ENCODE assay signal across 8 cellular contexts in the genomic region with DNA sequence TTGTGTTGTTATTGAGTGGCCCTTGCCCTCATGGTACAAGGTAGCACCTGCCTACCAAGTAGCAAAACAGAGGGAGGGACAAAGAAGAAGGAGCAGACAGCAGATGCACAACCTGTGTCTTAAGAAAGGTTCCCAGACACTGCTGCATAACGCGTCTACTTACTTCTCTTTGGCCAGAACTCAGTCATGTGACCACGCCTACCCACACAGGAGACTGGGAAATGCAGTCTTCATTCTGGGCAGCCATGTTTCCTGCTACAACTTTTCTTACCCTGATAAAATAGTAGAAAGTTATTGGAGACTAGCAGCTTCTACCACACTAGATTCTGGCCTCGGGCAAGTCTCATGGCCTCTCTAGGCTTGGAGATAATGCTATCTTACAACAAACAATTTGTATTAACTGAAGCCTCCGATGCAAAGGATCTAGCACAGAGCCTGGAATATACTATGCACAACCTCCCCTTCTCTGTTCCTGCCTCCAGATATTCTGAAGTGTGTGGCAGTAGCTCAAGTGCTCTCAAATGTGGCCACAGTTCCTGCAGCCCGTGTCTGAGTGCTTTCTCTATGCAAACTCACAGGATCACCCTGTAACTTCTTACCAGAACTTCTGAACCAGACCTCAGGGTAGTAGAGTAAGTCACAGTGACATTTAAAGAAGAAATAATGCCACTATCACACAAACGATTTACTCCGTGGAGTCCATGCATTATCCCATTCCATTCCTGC. TPM values are rescaled to one million over a fixed set of nuclear protein-coding genes. Genes with fewer than 3 reads are reported as not detected.
DNase-seq lines count a peak whose midpoint lies in the region; ATAC-seq and TF ChIP-seq lines count a peak whose summit lies in the region.

No MANE protein-coding gene starts in this region.

- intact Hi-C loops in adrenal gland (cut with DNase I) = loop anchor here (5.0 to 10.0 kb wide), 4 partner anchors 66 to 216 kb away; no protein-coding TSS in a partner anchor

- no peak for TF ChIP-seq POLR2A in adrenal gland (IDR thresholded peaks at IDR 0.05)

- no peak for TF ChIP-seq RAD21 in SK-N-SH (IDR thresholded peaks at IDR 0.05; ENCODE audit: low read length)

- H3K9me3 ChIP-seq in SK-N-SH = no peaks in the 10 kb centered on the region
- no peaks in the 10 kb centered on the region for H3K9me3 ChIP-seq in adrenal gland (replicated peaks in 1 of 3)

- peak overlapping the region; percentile 94 for H2AFZ ChIP-seq in SK-N-SH (ENCODE audit: low read depth)

- CTCF ChIA-PET in SK-N-SH (lab: Yijun Ruan, JAX) = interaction anchor here (0.7 to 31.2 kb wide), 15 partner anchors 14 to 225 kb away, joined by 3 to 817 read pairs (median 40); a partner anchor contains a TSS

- POLR2A ChIA-PET in SK-N-SH (lab: Yijun Ruan, JAX) = no interaction called here

- DNase-seq in DMS79 treated with DMSO at 0.1 percent for 48 hours (lab: John Stamatoyannopoulos, UW) = peak; percentile 86
- peak; percentile 45 for DNase-seq in SK-N-SH
- DNase-seq in adrenal gland = peak in 6 of 7 donors; percentile 75 to 90 (median 83)
- peak; percentile 78 for DNase-seq in inferior parietal cortex (ENCODE audit: extremely low spot score)
- DNase-seq in stimulated activated CD4-positive, alpha-beta T cell treated with anti-CD3 and anti-CD28 coated beads, Interleukin-4, amount 100 ng/mL, for 24 hours = peak; percentile 79

- H3K36me3 ChIP-seq in SK-N-SH (replicated peaks in 1 of 2; ENCODE audit: control insufficient read depth in 1 of 2, insufficient read depth in 2 of 2, low read length in 1 of 2) (no peaks in the 10 kb centered on the region), adrenal gland (replicated peaks in 1 of 2) (no peaks in the 10 kb centered on the region)

- WGBS in SK-N-SH (ENCODE audit: low lambda C conversion rate) = 52% methylated on average over 8 of the region's 8 CpGs
- 26 to 31% (median 29%) methylated on average over 8 of the region's 8 CpGs for WGBS in adrenal gland, 4 donors

- no peaks in the 10 kb centered on the region for H4K20me1 ChIP-seq in SK-N-SH (ENCODE audit: insufficient read depth)

- no peak overlapping the region for H3K9ac ChIP-seq in SK-N-SH

- H3K4me2 ChIP-seq in SK-N-SH = no peak overlapping the region

- H3K27me3 ChIP-seq in SK-N-SH (ENCODE audit: insufficient read depth) (no peaks in the 10 kb centered on the region), adrenal gland (no peaks in the 10 kb centered on the region)

- no peak overlapping the region for H3K27ac ChIP-seq in SK-N-SH (ENCODE audit: low read depth in 2 of 2, low read length in 1 of 2)
- H3K27ac ChIP-seq in adrenal gland = no peak overlapping the region

- peak; percentile 27 for ATAC-seq in HG03378 (IDR thresholded peaks at IDR 0.05; ENCODE audit: unreplicated experiment)
- no peak for ATAC-seq in GM21576 (IDR thresholded peaks at IDR 0.05; ENCODE audit: unreplicated experiment)
- ATAC-seq in HG03045 (IDR thresholded peaks at IDR 0.05; ENCODE audit: unreplicated experiment) = no peak

- H3K79me2 ChIP-seq in SK-N-SH (ENCODE audit: insufficient read depth) = no peaks in the 10 kb centered on the region

- TF ChIP-seq CTCF in SK-N-SH (IDR thresholded peaks at IDR 0.05) (no peak), adrenal gland (IDR thresholded peaks at IDR 0.05) (no peak)

- no peak overlapping the region; a peak in 1 of 4 replicates for H3K4me3 ChIP-seq in SK-N-SH (ENCODE audit: low read depth in 2 of 2, low read length in 1 of 2)
- no peak overlapping the region for H3K4me3 ChIP-seq in adrenal gland

- no peaks in the 10 kb centered on the region for H3K9me2 ChIP-seq in SK-N-SH

- H3F3A ChIP-seq in SK-N-SH (replicated peaks; ENCODE audit: insufficient read depth) = no peaks in the 10 kb centered on the region

- H3K4me1 ChIP-seq in SK-N-SH (ENCODE audit: control insufficient read depth in 1 of 2, insufficient read depth in 2 of 2, low read depth in 1 of 2, low read length in 1 of 2) (peaks cover 0 to 24% of the 10 kb centered on the region in 2 experiments; a peak in 1 of 4 replicates), adrenal gland (replicated peaks in 1 of 2) (peaks cover 0 to 28% of the 10 kb centered on the region in 2 donors)

- TF ChIP-seq EP300 in SK-N-SH (IDR thresholded peaks at IDR 0.05; ENCODE audit: borderline replicate concordance in 1 of 2, low read depth in 1 of 2, low read length in 1 of 2) = no peak

TF ChIP-seq in SK-N-SH, 30 proteins besides CTCF, POLR2A, EP300 and RAD21 (continues in another document):
- peak; percentile 39; the same call in 1 of the 2 replicates for TF ChIP-seq POLR2AphosphoS5 (IDR thresholded peaks at IDR 0.05; ENCODE audit: low read depth, low read length)
- TF ChIP-seq, protein P1, sequence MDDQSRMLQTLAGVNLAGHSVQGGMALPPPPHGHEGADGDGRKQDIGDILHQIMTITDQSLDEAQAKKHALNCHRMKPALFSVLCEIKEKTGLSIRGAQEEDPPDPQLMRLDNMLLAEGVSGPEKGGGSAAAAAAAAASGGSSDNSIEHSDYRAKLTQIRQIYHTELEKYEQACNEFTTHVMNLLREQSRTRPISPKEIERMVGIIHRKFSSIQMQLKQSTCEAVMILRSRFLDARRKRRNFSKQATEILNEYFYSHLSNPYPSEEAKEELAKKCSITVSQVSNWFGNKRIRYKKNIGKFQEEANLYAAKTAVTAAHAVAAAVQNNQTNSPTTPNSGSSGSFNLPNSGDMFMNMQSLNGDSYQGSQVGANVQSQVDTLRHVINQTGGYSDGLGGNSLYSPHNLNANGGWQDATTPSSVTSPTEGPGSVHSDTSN (IDR thresholded peaks at IDR 0.05) = no peak
- TF ChIP-seq FOSL2 (IDR thresholded peaks at IDR 0.05; ENCODE audit: borderline replicate concordance, low read depth) = no peak
- TF ChIP-seq YY1 (IDR thresholded peaks at IDR 0.05; ENCODE audit: low read depth) = peak; percentile 92
- TF ChIP-seq, protein P2, sequence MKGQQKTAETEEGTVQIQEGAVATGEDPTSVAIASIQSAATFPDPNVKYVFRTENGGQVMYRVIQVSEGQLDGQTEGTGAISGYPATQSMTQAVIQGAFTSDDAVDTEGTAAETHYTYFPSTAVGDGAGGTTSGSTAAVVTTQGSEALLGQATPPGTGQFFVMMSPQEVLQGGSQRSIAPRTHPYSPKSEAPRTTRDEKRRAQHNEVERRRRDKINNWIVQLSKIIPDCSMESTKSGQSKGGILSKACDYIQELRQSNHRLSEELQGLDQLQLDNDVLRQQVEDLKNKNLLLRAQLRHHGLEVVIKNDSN (IDR thresholded peaks at IDR 0.05; ENCODE audit: borderline replicate concordance, low read depth) = peak; percentile 94
- TF ChIP-seq, protein P3, sequence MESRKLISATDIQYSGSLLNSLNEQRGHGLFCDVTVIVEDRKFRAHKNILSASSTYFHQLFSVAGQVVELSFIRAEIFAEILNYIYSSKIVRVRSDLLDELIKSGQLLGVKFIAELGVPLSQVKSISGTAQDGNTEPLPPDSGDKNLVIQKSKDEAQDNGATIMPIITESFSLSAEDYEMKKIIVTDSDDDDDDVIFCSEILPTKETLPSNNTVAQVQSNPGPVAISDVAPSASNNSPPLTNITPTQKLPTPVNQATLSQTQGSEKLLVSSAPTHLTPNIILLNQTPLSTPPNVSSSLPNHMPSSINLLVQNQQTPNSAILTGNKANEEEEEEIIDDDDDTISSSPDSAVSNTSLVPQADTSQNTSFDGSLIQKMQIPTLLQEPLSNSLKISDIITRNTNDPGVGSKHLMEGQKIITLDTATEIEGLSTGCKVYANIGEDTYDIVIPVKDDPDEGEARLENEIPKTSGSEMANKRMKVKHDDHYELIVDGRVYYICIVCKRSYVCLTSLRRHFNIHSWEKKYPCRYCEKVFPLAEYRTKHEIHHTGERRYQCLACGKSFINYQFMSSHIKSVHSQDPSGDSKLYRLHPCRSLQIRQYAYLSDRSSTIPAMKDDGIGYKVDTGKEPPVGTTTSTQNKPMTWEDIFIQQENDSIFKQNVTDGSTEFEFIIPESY (IDR thresholded peaks at IDR 0.05; ENCODE audit: borderline replicate concordance, low read depth) = no peak
- TF ChIP-seq, protein P4, sequence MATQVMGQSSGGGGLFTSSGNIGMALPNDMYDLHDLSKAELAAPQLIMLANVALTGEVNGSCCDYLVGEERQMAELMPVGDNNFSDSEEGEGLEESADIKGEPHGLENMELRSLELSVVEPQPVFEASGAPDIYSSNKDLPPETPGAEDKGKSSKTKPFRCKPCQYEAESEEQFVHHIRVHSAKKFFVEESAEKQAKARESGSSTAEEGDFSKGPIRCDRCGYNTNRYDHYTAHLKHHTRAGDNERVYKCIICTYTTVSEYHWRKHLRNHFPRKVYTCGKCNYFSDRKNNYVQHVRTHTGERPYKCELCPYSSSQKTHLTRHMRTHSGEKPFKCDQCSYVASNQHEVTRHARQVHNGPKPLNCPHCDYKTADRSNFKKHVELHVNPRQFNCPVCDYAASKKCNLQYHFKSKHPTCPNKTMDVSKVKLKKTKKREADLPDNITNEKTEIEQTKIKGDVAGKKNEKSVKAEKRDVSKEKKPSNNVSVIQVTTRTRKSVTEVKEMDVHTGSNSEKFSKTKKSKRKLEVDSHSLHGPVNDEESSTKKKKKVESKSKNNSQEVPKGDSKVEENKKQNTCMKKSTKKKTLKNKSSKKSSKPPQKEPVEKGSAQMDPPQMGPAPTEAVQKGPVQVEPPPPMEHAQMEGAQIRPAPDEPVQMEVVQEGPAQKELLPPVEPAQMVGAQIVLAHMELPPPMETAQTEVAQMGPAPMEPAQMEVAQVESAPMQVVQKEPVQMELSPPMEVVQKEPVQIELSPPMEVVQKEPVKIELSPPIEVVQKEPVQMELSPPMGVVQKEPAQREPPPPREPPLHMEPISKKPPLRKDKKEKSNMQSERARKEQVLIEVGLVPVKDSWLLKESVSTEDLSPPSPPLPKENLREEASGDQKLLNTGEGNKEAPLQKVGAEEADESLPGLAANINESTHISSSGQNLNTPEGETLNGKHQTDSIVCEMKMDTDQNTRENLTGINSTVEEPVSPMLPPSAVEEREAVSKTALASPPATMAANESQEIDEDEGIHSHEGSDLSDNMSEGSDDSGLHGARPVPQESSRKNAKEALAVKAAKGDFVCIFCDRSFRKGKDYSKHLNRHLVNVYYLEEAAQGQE (IDR thresholded peaks at IDR 0.05; ENCODE audit: low read depth, low read length) = no peak

RNA-seq across cellular contexts. Expression of a gene that starts 34.1 kb away (rescaled TPM):
- polyA plus RNA-seq in SK-N-SH (2012; rRNA removed) (26.2 and 33.5 TPM in 2 replicates), adrenal gland (10 to 100 TPM; 16.6 to 58.8 (median 24.0) TPM)
- polyA plus RNA-seq in SK-N-SH (2012; cell fraction: cytosol; rRNA removed) = 19.1 and 24.9 TPM in 2 replicates
- 13.7 and 24.3 TPM in 2 replicates for polyA plus RNA-seq in SK-N-SH (2012; cell fraction: nucleus; rRNA removed)
- total RNA-seq in adrenal gland = 100 to 1,000 TPM in 2 of 8 donors, 10 to 100 TPM in 6; 11.4 to 175 (median 52.5) TPM

RNA-seq across cellular contexts. Expression of a gene that starts 41.7 kb away (rescaled TPM):
- polyA plus RNA-seq in SK-N-SH (2012; rRNA removed) (not detected in 2 replicates), adrenal gland (1 to 10 TPM in 2 of 3 donors, under 1 TPM in 1; 0.13 to 6.5 (median 1.1) TPM)
- not detected in 2 replicates for polyA plus RNA-seq in SK-N-SH (2012; cell fraction: cytosol; rRNA removed)
- polyA plus RNA-seq in SK-N-SH (2012; cell fraction: nucleus; rRNA removed) = 0.01 TPM in 2 replicates
- 1 to 10 TPM in 1 of 8 donors, under 1 TPM in 6, not detected in 1; 0.14 to 1.9 (median 0.51) TPM for total RNA-seq in adrenal gland
